In genomic region chr15:84904409-84904808, GRCh38 we compare ENCODE assay signal across 1 cellular context.
TF ChIP-seq lines count a peak whose summit lies in the region.

No MANE protein-coding gene starts in this region.

TF ChIP-seq in K562, 482 proteins besides CTCF, POLR2A, EP300 and RAD21:
- no peak for TF ChIP-seq STAT6 (CRISPR knock-in tag; IDR thresholded peaks at IDR 0.05)
- TF ChIP-seq CCAR2 (IDR thresholded peaks at IDR 0.05; ENCODE audit: low read depth, low read length), result no peak
- TF ChIP-seq CCNT2 (IDR thresholded peaks at IDR 0.05; ENCODE audit: borderline replicate concordance, extremely low read depth, insufficient read length, low read depth, low read length), result no peak
